Comparison of ENCODE assay signal across 19 cellular contexts in genomic region chr15:93126496-93127083, GRCh38. TPM values are rescaled to one million over a fixed set of nuclear protein-coding genes. Genes with fewer than 3 reads are reported as not detected.
DNase-seq lines count a peak whose midpoint lies in the region; ATAC-seq, FAIRE-seq and TF ChIP-seq lines count a peak whose summit lies in the region.
"Had no signal": no experiment of that assay in that cellular context is flagged by ENCODE, and none has a peak within 500 bp of the region (broad histone marks: within the 10 kb centered on the region; RNA-seq: fewer than 3 reads in every experiment).

No MANE protein-coding gene starts in this region.

- H3K4me1 Mint-ChIP-seq in endodermal cell = peaks cover 16% of the 10 kb centered on the region
- H3K4me1 Mint-ChIP-seq: CD4-positive, CD25-positive, alpha-beta regulatory T cell had no signal

- no peak overlapping the region for H3K27ac Mint-ChIP-seq in endodermal cell
- H3K27ac Mint-ChIP-seq: CD4-positive, CD25-positive, alpha-beta regulatory T cell had no signal

- H3K4me3 ChIP-seq in bronchial epithelial cell (ENCODE audit: low read depth, low read length) (no peak overlapping the region), right atrium auricular region (no peak overlapping the region), small intestine (ENCODE audit: low read depth in 1 of 2, low read length in 2 of 2) (no peak overlapping the region), endodermal cell (ENCODE audit: low read length) (no peak overlapping the region)

- H3K4me1 ChIP-seq in right atrium auricular region (peaks cover 0 to 5% of the 10 kb centered on the region in 2 donors), small intestine (ENCODE audit: control insufficient read depth in 2 of 2, insufficient read depth in 1 of 2, low read depth in 1 of 2, low read length in 1 of 2) (no peaks in the 10 kb centered on the region), endodermal cell (ENCODE audit: control insufficient read depth, insufficient read depth, low read length) (peaks cover 4% of the 10 kb centered on the region)

- peak overlapping the region; percentile 41 to 56 for H3K27ac ChIP-seq in right atrium auricular region
- no peak overlapping the region for H3K27ac ChIP-seq in small intestine (ENCODE audit: low read depth in 1 of 2, low read length in 1 of 2)
- H3K27ac ChIP-seq in endodermal cell (ENCODE audit: low read depth, low read length) = no peak overlapping the region

- no peaks in the 10 kb centered on the region for H3K27me3 ChIP-seq in bronchial epithelial cell (ENCODE audit: control insufficient read depth, insufficient read depth, low read length)
- no peaks in the 10 kb centered on the region for H3K27me3 ChIP-seq in right atrium auricular region
- H3K27me3 ChIP-seq in small intestine (ENCODE audit: control insufficient read depth in 2 of 2, insufficient read depth in 2 of 2, low read length in 2 of 2) = no peaks in the 10 kb centered on the region
- H3K27me3 ChIP-seq in endodermal cell (ENCODE audit: control insufficient read depth, insufficient read depth, low read length, poor library complexity, severe bottlenecking) = no peaks in the 10 kb centered on the region

- 69 to 85% (median 84%) methylated on average over 10 of the region's 10 CpGs for WGBS in small intestine, 3 donors
- WGBS in endodermal cell (ENCODE audit: insufficient coverage in 1 of 2, insufficient read length in 1 of 2), 2 experiments = 93 to 96% methylated on average over 10 of the region's 10 CpGs

- peak; percentile 24 for DNase-seq in AG20443 (ENCODE audit: low spot score)
- DNase-seq in bronchial epithelial cell (ENCODE audit: low read depth) = no peak
- DNase-seq in right atrium auricular region (ENCODE audit: low spot score) = peak; percentile 62
- DNase-seq in sciatic nerve (ENCODE audit: low spot score) = peak; percentile 80
- no peak for DNase-seq in small intestine
- DNase-seq in NCI-H1436 (lab: John Stamatoyannopoulos, UW) = no peak
- DNase-seq in endodermal cell = no peak
- DNase-seq: CD4-positive, CD25-positive, alpha-beta regulatory T cell; DMS79; KBM-7; NCI-H1092; NCI-H1694; NCI-H2107; NCI-H345; SHP77 had no signal

- H3K27me3 Mint-ChIP-seq in endodermal cell (ENCODE audit: insufficient read depth) = peaks cover 9% of the 10 kb centered on the region
- H3K27me3 Mint-ChIP-seq: CD4-positive, CD25-positive, alpha-beta regulatory T cell had no signal

- no peak for TF ChIP-seq CTCF in bronchial epithelial cell (IDR thresholded peaks at IDR 0.05; ENCODE audit: insufficient read depth, low read length, severe bottlenecking)
- TF ChIP-seq CTCF in right atrium auricular region (IDR thresholded peaks at IDR 0.05) = no peak
- TF ChIP-seq CTCF in endodermal cell (conservative IDR thresholded peaks at IDR 0.05) = no peak

- peak; percentile 23 for FAIRE-seq in bronchial epithelial cell (lab: Jason Lieb, UNC)
- no peak for FAIRE-seq in small intestine (lab: Jason Lieb, UNC)
- FAIRE-seq: A204.1, G401.6, H54 had no signal

- H3K9me3 Mint-ChIP-seq in endodermal cell = no peaks in the 10 kb centered on the region
- H3K9me3 Mint-ChIP-seq: CD4-positive, CD25-positive, alpha-beta regulatory T cell had no signal

- ATAC-seq in sciatic nerve (peak; percentile 87), GM19467 (IDR thresholded peaks at IDR 0.05; ENCODE audit: unreplicated experiment) (no peak)

- H3K9me3 ChIP-seq in right atrium auricular region (no peaks in the 10 kb centered on the region), small intestine (ENCODE audit: control insufficient read depth, low read depth) (no peaks in the 10 kb centered on the region), endodermal cell (ENCODE audit: control insufficient read depth, low read length) (no peaks in the 10 kb centered on the region)

- H3K36me3 ChIP-seq in bronchial epithelial cell (ENCODE audit: control insufficient read depth, insufficient read depth, low read length) (no peaks in the 10 kb centered on the region), right atrium auricular region (no peaks in the 10 kb centered on the region), small intestine (ENCODE audit: control insufficient read depth in 2 of 2, insufficient read depth in 2 of 2, low read length in 2 of 2) (no peaks in the 10 kb centered on the region), endodermal cell (ENCODE audit: control insufficient read depth, insufficient read depth, low read length) (no peaks in the 10 kb centered on the region)

- H3K36me3 Mint-ChIP-seq in endodermal cell (ENCODE audit: low read depth) = no peaks in the 10 kb centered on the region
- H3K36me3 Mint-ChIP-seq: CD4-positive, CD25-positive, alpha-beta regulatory T cell had no signal

- H3K9ac ChIP-seq in endodermal cell (ENCODE audit: extremely low read depth, low read length, poor library complexity, severe bottlenecking) = no peak overlapping the region

- no peak overlapping the region for H3K4me3 Mint-ChIP-seq in endodermal cell
- H3K4me3 Mint-ChIP-seq: CD4-positive, CD25-positive, alpha-beta regulatory T cell had no signal

- intact Hi-C loops in sciatic nerve (cut with DNase I) = no loop called here

RNA-seq across cellular contexts. Expression of gene RGMA, which starts 37.6 kb away (rescaled TPM):
- 0.53 and 1.0 TPM in 2 replicates for total RNA-seq in bronchial epithelial cell
- total RNA-seq in right atrium auricular region = 1 to 10 TPM; 7.2 to 9.9 TPM
- total RNA-seq in sciatic nerve = 47.1 TPM
- polyA plus RNA-seq in small intestine = 10 to 100 TPM in 1 of 3 donors, 1 to 10 TPM in 1, not detected in 1; 1.1 to 15.2 TPM
- total RNA-seq in endodermal cell = 10 to 100 TPM; 37.7 to 67.1 TPM
- 64.3 TPM for polyA plus RNA-seq in endodermal cell (2013, experiment 1 of 2)
- 48.1 TPM for polyA plus RNA-seq in endodermal cell (2013, experiment 2 of 2)
- polyA plus RNA-seq: CD4-positive, CD25-positive, alpha-beta regulatory T cell had no signal

Comparison
In these comparisons a context has a peak if more than half of its experiments do, and no peak if none do; other contexts are left out.
1. DNase-seq: peak in AG20443 (single experiment), right atrium auricular region (single experiment) and sciatic nerve (single experiment); none in bronchial epithelial cell (single experiment), small intestine (single experiment), NCI-H1436 (single experiment) and endodermal cell (single experiment).
2. H3K27ac ChIP-seq: peak in right atrium auricular region (2 of 2); none in small intestine (0 of 2) and endodermal cell (single experiment).